Comparison of ENCODE assay signal across 9 cellular contexts in the genomic region with DNA sequence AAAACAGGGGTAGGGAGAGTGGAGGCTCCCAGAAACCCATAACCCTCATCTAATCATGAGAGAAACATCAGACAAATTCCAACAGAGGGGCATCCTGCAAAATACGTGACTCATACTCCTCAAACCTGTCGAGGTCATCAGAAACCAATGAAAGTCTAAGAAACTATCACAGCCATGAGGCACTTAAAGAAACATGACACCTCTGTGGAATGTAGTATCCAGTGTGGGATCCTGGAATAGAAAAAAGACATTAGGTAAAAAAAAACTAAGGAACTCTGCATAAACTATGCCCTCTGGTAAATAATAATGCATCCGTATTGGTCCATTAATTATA. TPM values are rescaled to one million over a fixed set of nuclear protein-coding genes. Genes with fewer than 3 reads are reported as not detected.
DNase-seq lines count a peak whose midpoint lies in the region; ATAC-seq and TF ChIP-seq lines count a peak whose summit lies in the region.
"Had no signal": no experiment of that assay in that cellular context is flagged by ENCODE, and none has a peak within 500 bp of the region (broad histone marks: within the 10 kb centered on the region; RNA-seq: fewer than 3 reads in every experiment).

No MANE protein-coding gene starts in this region.

- H3K4me3 ChIP-seq in PC-9 (no peak overlapping the region; the same call in 1 of the 2 replicates), esophagus muscularis mucosa (no peak overlapping the region)
- H3K4me3 ChIP-seq in CD8-positive, alpha-beta memory T cell (ENCODE audit: low read length), result no peak overlapping the region

- peak overlapping the region; percentile 72 for H3K4me2 ChIP-seq in PC-9

- no peak overlapping the region for H2AFZ ChIP-seq in PC-9

- peaks cover 16% of the 10 kb centered on the region; the same call in 1 of the 2 replicates for H3K79me2 ChIP-seq in PC-9 (ENCODE audit: low read depth)

- ATAC-seq in HG03095 (IDR thresholded peaks at IDR 0.05; ENCODE audit: unreplicated experiment) (no peak), HG02938 (IDR thresholded peaks at IDR 0.05; ENCODE audit: unreplicated experiment) (no peak)

- POLR2A ChIA-PET in PC-9 (lab: Charles Lee; ENCODE audit: unreplicated experiment), result no interaction called here
- POLR2A ChIA-PET in CD8-positive, alpha-beta memory T cell (lab: Charles Lee), result no interaction called here

- no peak for TF ChIP-seq POLR2A in esophagus muscularis mucosa (IDR thresholded peaks at IDR 0.05; ENCODE audit: low read depth)

- DNase-seq in DMS53 (lab: John Stamatoyannopoulos, UW) (peak; percentile 62), PC-9 (peak; percentile 53 to 96), esophagus muscularis mucosa (ENCODE audit: extremely low spot score) (no peak), osteocyte (ENCODE audit: extremely low spot score, unreplicated experiment) (no peak), NCI-H2081 treated with DMSO at 0.1 percent for 48 hours (lab: John Stamatoyannopoulos, UW) (no peak)
- DNase-seq in CD8-positive, alpha-beta memory T cell, result no peak

- no peaks in the 10 kb centered on the region for H3K27me3 ChIP-seq in PC-9 (ENCODE audit: insufficient read depth, low read depth)
- no peaks in the 10 kb centered on the region for H3K27me3 ChIP-seq in esophagus muscularis mucosa
- H3K27me3 ChIP-seq in CD8-positive, alpha-beta memory T cell (ENCODE audit: insufficient read depth, low read length, poor library complexity, severe bottlenecking), result no peaks in the 10 kb centered on the region

- no peaks in the 10 kb centered on the region for H3K9me3 Mint-ChIP-seq in osteocyte (ENCODE audit: unreplicated experiment)
- H3K9me3 Mint-ChIP-seq in CD8-positive, alpha-beta memory T cell, result peaks cover 0 to 8% (median 0%) of the 10 kb centered on the region in 5 donors

- no peaks in the 10 kb centered on the region; the same call in 1 of the 2 replicates for H3K36me3 ChIP-seq in PC-9 (ENCODE audit: low read depth)
- peaks cover 0 to 37% (median 0%) of the 10 kb centered on the region in 4 donors for H3K36me3 ChIP-seq in esophagus muscularis mucosa
- no peaks in the 10 kb centered on the region for H3K36me3 ChIP-seq in CD8-positive, alpha-beta memory T cell (ENCODE audit: insufficient read depth, low read length)

- no peaks in the 10 kb centered on the region for H4K20me1 ChIP-seq in PC-9 (ENCODE audit: insufficient read depth)

- H3K9me3 ChIP-seq in PC-9 (ENCODE audit: insufficient read depth, low read depth) (no peaks in the 10 kb centered on the region), esophagus muscularis mucosa (no peaks in the 10 kb centered on the region)
- H3K9me3 ChIP-seq in CD8-positive, alpha-beta memory T cell (ENCODE audit: low read length), result no peaks in the 10 kb centered on the region

- peaks cover 21% of the 10 kb centered on the region for H3K4me1 Mint-ChIP-seq in osteocyte (ENCODE audit: unreplicated experiment)
- H3K4me1 Mint-ChIP-seq in CD8-positive, alpha-beta memory T cell, result peaks cover 0 to 8% (median 0%) of the 10 kb centered on the region in 3 donors

- peaks cover 57% of the 10 kb centered on the region for H3F3A ChIP-seq in PC-9 (ENCODE audit: insufficient read depth, low read depth)

- 58% methylated on average over 3 of the region's 3 CpGs for WGBS in esophagus muscularis mucosa

- no peaks in the 10 kb centered on the region for H3K9me2 ChIP-seq in PC-9 (ENCODE audit: insufficient read depth)

- TF ChIP-seq EP300 in esophagus muscularis mucosa (IDR thresholded peaks at IDR 0.05), result no peak

- H3K27ac ChIP-seq in PC-9 (peak overlapping the region; percentile 96), esophagus muscularis mucosa (replicated peaks in 1 of 4) (peak overlapping the region; percentile 39 to 74 (median 63))
- no peak overlapping the region for H3K27ac ChIP-seq in CD8-positive, alpha-beta memory T cell (ENCODE audit: low read depth, low read length)

- H3K27me3 Mint-ChIP-seq in osteocyte (ENCODE audit: unreplicated experiment), result no peaks in the 10 kb centered on the region
- peaks cover 2 to 15% of the 10 kb centered on the region in 2 donors for H3K27me3 Mint-ChIP-seq in CD8-positive, alpha-beta memory T cell

- TSS peak; percentile 67 for BruUV-seq in PC-9 (replicated peaks; lab: Mats Ljungman, UMichigan)

- TF ChIP-seq CTCF in PC-9 (conservative IDR thresholded peaks at IDR 0.05), result no peak
- no peak for TF ChIP-seq CTCF in esophagus muscularis mucosa (IDR thresholded peaks at IDR 0.05)
- TF ChIP-seq CTCF in osteocyte (IDR thresholded peaks at IDR 0.05), result no peak

- no peak overlapping the region for H3K4me3 Mint-ChIP-seq in osteocyte (ENCODE audit: unreplicated experiment)
- no peak overlapping the region for H3K4me3 Mint-ChIP-seq in CD8-positive, alpha-beta memory T cell

- intact Hi-C loops in PC-9 (cut with micrococcal nuclease; ENCODE audit: unreplicated experiment), result loop anchor here (1.0 to 2.0 kb wide), 3 partner anchors 26 to 103 kb away; no protein-coding TSS in a partner anchor
- intact Hi-C loops in esophagus muscularis mucosa (cut with DNase I), result no loop called here

- H3K36me3 Mint-ChIP-seq in osteocyte (ENCODE audit: unreplicated experiment), result no peaks in the 10 kb centered on the region
- no peaks in the 10 kb centered on the region for H3K36me3 Mint-ChIP-seq in CD8-positive, alpha-beta memory T cell

- CTCF ChIA-PET in PC-9 (lab: Charles Lee), result interaction anchor here (0.6 kb wide), 1 partner anchor 28 kb away, joined by 3 read pairs; no protein-coding TSS in a partner anchor
- CTCF ChIA-PET in CD8-positive, alpha-beta memory T cell (lab: Charles Lee), result no interaction called here

- H3K4me1 ChIP-seq in PC-9 (replicated peaks; ENCODE audit: insufficient read depth) (peaks cover 63% of the 10 kb centered on the region), esophagus muscularis mucosa (peaks cover 0 to 13% (median 10%) of the 10 kb centered on the region in 4 donors)
- H3K4me1 ChIP-seq in CD8-positive, alpha-beta memory T cell (ENCODE audit: insufficient read depth, low read length), result no peaks in the 10 kb centered on the region

- H3K27ac Mint-ChIP-seq in osteocyte (ENCODE audit: unreplicated experiment), result peak overlapping the region; percentile 50
- H3K27ac Mint-ChIP-seq in CD8-positive, alpha-beta memory T cell, result no peak overlapping the region

RNA-seq across cellular contexts. Expression of gene CDH5, which starts 16.4 kb away (rescaled TPM):
- total RNA-seq in PC-9 (2021) (2.4 and 3.6 TPM in 2 replicates), esophagus muscularis mucosa (10 to 100 TPM; 19.5 to 63.1 (median 50.6) TPM), osteocyte (0.31 TPM in 1 of 2 replicates, not detected in the other)
- total RNA-seq in CD8-positive, alpha-beta memory T cell, result not detected
- polyA plus RNA-seq in CD8-positive, alpha-beta memory T cell, result not detected
- total RNA-seq: T-helper 1 cell treated with Interleukin-12 subunit alpha and Interleukin-12 subunit beta and Interleukin-4 antibody, amounts not matched to agents 30 ng/mL and 1 ng/mL, for 36 hours had no signal

RNA-seq across cellular contexts. Expression of gene BEAN1, which starts 44.2 kb away (rescaled TPM):
- 0.37 and 0.48 TPM in 2 replicates for total RNA-seq in PC-9 (2021)
- under 1 TPM in 2 of 4 donors, not detected in 2; 0.23 to 0.50 TPM for total RNA-seq in esophagus muscularis mucosa
- total RNA-seq in osteocyte, result 0.39 and 0.97 TPM in 2 replicates
- total RNA-seq in CD8-positive, alpha-beta memory T cell, result not detected
- polyA plus RNA-seq in CD8-positive, alpha-beta memory T cell, result 0.09 TPM
- total RNA-seq: T-helper 1 cell treated with Interleukin-12 subunit alpha and Interleukin-12 subunit beta and Interleukin-4 antibody, amounts not matched to agents 30 ng/mL and 1 ng/mL, for 36 hours had no signal

Comparison
In these comparisons a context has a peak if more than half of its experiments do, and no peak if none do; other contexts are left out.
1. DNase-seq: peak in DMS53 (single experiment) and PC-9 (2 of 2); none in esophagus muscularis mucosa (single experiment), osteocyte (single experiment), CD8-positive, alpha-beta memory T cell (0 of 5) and NCI-H2081 treated with DMSO at 0.1 percent for 48 hours (single experiment).